Comparison of ENCODE assay signal across 1 cellular context in the genomic region with DNA sequence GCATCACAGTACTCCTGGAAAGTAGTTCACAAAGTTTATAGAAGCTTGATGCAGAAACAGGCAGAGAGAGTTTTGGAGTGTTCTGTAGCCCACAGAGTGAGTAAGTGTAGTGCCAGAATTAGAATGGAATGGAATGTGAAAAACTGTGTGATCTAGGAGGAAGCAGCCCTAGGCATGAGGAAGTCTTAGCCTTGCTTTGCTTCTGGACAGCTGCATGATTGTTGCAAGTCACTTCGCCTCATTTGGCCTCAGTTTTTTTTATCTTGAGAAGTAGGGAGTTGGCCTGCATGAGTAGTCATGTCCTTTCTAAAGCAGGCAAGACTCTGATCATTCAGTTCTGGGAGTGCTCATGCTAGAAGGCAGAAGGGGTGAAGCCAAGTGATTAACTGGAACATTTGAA.
TF ChIP-seq lines count a peak whose summit lies in the region.

No MANE protein-coding gene starts in this region.

TF ChIP-seq in IMR-90, 13 proteins besides CTCF, POLR2A, EP300 and RAD21 (continued from another document):
- TF ChIP-seq, protein P1, sequence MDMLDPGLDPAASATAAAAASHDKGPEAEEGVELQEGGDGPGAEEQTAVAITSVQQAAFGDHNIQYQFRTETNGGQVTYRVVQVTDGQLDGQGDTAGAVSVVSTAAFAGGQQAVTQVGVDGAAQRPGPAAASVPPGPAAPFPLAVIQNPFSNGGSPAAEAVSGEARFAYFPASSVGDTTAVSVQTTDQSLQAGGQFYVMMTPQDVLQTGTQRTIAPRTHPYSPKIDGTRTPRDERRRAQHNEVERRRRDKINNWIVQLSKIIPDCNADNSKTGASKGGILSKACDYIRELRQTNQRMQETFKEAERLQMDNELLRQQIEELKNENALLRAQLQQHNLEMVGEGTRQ (IDR thresholded peaks at IDR 0.05; ENCODE audit: low read depth, low read length) = no peak
- TF ChIP-seq MXI1 (IDR thresholded peaks at IDR 0.05; ENCODE audit: borderline replicate concordance, low read depth, low read length) (no peak), CHD1 (IDR thresholded peaks at IDR 0.05; ENCODE audit: low read depth, low read length) (no peak), FOS (IDR thresholded peaks at IDR 0.05; ENCODE audit: low read depth, low read length) (no peak)
- TF ChIP-seq, protein P2, sequence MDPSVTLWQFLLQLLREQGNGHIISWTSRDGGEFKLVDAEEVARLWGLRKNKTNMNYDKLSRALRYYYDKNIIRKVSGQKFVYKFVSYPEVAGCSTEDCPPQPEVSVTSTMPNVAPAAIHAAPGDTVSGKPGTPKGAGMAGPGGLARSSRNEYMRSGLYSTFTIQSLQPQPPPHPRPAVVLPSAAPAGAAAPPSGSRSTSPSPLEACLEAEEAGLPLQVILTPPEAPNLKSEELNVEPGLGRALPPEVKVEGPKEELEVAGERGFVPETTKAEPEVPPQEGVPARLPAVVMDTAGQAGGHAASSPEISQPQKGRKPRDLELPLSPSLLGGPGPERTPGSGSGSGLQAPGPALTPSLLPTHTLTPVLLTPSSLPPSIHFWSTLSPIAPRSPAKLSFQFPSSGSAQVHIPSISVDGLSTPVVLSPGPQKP (IDR thresholded peaks at IDR 0.05; ENCODE audit: borderline replicate concordance, low read depth, low read length) = no peak
